10 cellular contexts compared by ENCODE assay signal in the genomic region with DNA sequence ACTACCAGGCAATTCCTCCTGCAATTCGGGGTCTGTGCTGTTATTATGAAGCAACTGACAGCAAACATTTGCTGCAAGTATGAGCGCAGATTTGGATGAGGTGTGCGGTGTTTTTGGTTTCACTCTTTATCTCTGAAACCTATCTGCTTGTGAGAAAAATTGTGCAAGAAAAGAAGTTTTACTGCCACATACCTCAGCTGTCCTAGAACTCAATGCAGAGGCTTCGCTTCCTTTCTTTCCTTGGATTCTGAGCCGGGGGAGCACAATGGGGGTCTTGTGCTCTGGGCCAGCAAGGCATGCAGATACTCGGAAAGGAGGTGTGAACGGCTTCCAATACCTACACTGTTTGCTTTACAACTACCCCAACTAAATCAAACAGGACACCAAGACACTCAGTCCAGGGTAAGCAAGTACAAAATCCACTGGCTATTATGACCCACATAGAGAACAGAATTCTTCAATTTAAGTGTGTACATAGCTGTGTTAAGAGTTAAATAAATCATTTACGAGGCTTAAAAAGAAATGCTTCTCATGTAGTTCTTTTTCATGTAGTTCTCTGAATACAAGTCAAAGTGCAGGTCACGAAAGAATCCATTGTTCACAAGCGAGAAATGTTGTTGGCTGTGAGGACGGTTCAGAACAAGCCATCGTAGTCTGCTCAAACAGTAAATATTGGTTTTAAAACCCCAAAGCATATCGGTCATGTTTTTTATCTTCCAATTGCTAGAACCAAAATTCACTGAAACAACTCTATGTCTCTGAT. TPM values are rescaled to one million over a fixed set of nuclear protein-coding genes. Genes with fewer than 3 reads are reported as not detected.
A peak's percentile ranks its signal among the peaks of the same experiment; 100 is the strongest.
DNase-seq lines count a peak whose midpoint lies in the region; ATAC-seq, FAIRE-seq and TF ChIP-seq lines count a peak whose summit lies in the region.
"Had no signal": no experiment of that assay in that cellular context is flagged by ENCODE, and none has a peak within 500 bp of the region (broad histone marks: within the 10 kb centered on the region; RNA-seq: fewer than 3 reads in every experiment).

No MANE protein-coding gene starts in this region.

- H3K36me3 ChIP-seq in sigmoid colon: no peaks in the 10 kb centered on the region

- peak overlapping the region; percentile 30 to 87 (median 82) for H3K27ac ChIP-seq in sigmoid colon

- intact Hi-C loops in activated B cell treated with CpG ODN at 0.5 μM for 24 hours (cut with micrococcal nuclease) (no loop called here), sigmoid colon (cut with DNase I) (loop anchor here (1.0 to 5.0 kb wide), 3 partner anchors 73 to 216 kb away; no protein-coding TSS in a partner anchor)

- CTCF ChIA-PET in activated B cell treated with CpG ODN at 0.5 μM for 24 hours (lab: Charles Lee): no interaction called here

- DNase-seq in activated B cell treated with CpG ODN at 0.5 μM for 24 hours (no peak), sigmoid colon (no peak), HPDE6-E6E7 (ENCODE audit: extremely low spot score) (no peak), occipital lobe (lab: John Stamatoyannopoulos, UW) (no peak), amygdala (lab: John Stamatoyannopoulos, UW) (no peak)
- DNase-seq in natural killer cell treated with Interleukin-12 subunit alpha and Interleukin-12 subunit beta and Interleukin-15 and Interleukin-18, amount 100 ng/mL, for 72 hours (ENCODE audit: low spot score): no peak

- no peaks in the 10 kb centered on the region for H3K9me3 ChIP-seq in sigmoid colon

- TF ChIP-seq EP300 in sigmoid colon (IDR thresholded peaks at IDR 0.05): no peak

- ATAC-seq in GM21825 (IDR thresholded peaks at IDR 0.05; ENCODE audit: unreplicated experiment) (peak; percentile 5), activated B cell treated with CpG ODN at 0.5 μM for 24 hours (ENCODE audit: low read depth) (no peak)
- ATAC-seq in natural killer cell treated with Interleukin-12 subunit alpha and Interleukin-12 subunit beta and Interleukin-15 and Interleukin-18, amount 100 ng/mL, for 72 hours: no peak

- H3K4me1 ChIP-seq in sigmoid colon: peaks cover 0 to 15% (median 6%) of the 10 kb centered on the region in 4 donors

- no peaks in the 10 kb centered on the region for H3K36me3 Mint-ChIP-seq in activated B cell treated with CpG ODN at 0.5 μM for 24 hours (ENCODE audit: low read depth)
- no peaks in the 10 kb centered on the region for H3K36me3 Mint-ChIP-seq in natural killer cell treated with Interleukin-12 subunit alpha and Interleukin-12 subunit beta and Interleukin-15 and Interleukin-18, amount 100 ng/mL, for 72 hours

- no peak for TF ChIP-seq CTCF in activated B cell treated with CpG ODN at 0.5 μM for 24 hours (IDR thresholded peaks at IDR 0.05)
- no peak for TF ChIP-seq CTCF in sigmoid colon (IDR thresholded peaks at IDR 0.05)

- 17 to 64% methylated on average over 13 of the region's 13 CpGs for WGBS in sigmoid colon, 2 donors

- TF ChIP-seq POLR2A in sigmoid colon (IDR thresholded peaks at IDR 0.05): no peak

- no peak overlapping the region for H3K27ac Mint-ChIP-seq in activated B cell treated with CpG ODN at 0.5 μM for 24 hours
- H3K27ac Mint-ChIP-seq in natural killer cell treated with Interleukin-12 subunit alpha and Interleukin-12 subunit beta and Interleukin-15 and Interleukin-18, amount 100 ng/mL, for 72 hours: no peak overlapping the region

- H3K4me3 Mint-ChIP-seq in activated B cell treated with CpG ODN at 0.5 μM for 24 hours: peak overlapping the region; percentile 56
- no peak overlapping the region for H3K4me3 Mint-ChIP-seq in natural killer cell treated with Interleukin-12 subunit alpha and Interleukin-12 subunit beta and Interleukin-15 and Interleukin-18, amount 100 ng/mL, for 72 hours
- H3K4me3 Mint-ChIP-seq: central memory CD8-positive, alpha-beta T cell had no signal

- peak overlapping the region; percentile 42 to 62 (median 56) for H3K4me3 ChIP-seq in sigmoid colon

- POLR2A ChIA-PET in activated B cell treated with CpG ODN at 0.5 μM for 24 hours (lab: Charles Lee): no interaction called here

- no peaks in the 10 kb centered on the region for H3K9me3 Mint-ChIP-seq in activated B cell treated with CpG ODN at 0.5 μM for 24 hours
- no peaks in the 10 kb centered on the region for H3K9me3 Mint-ChIP-seq in natural killer cell treated with Interleukin-12 subunit alpha and Interleukin-12 subunit beta and Interleukin-15 and Interleukin-18, amount 100 ng/mL, for 72 hours
- H3K9me3 Mint-ChIP-seq: central memory CD8-positive, alpha-beta T cell had no signal

- H3K27me3 ChIP-seq in sigmoid colon: no peaks in the 10 kb centered on the region

- FAIRE-seq in islet of Langerhans (lab: Jason Lieb, UNC): peak; percentile 91

- H3K4me1 Mint-ChIP-seq in activated B cell treated with CpG ODN at 0.5 μM for 24 hours: peaks cover 19% of the 10 kb centered on the region
- H3K4me1 Mint-ChIP-seq in natural killer cell treated with Interleukin-12 subunit alpha and Interleukin-12 subunit beta and Interleukin-15 and Interleukin-18, amount 100 ng/mL, for 72 hours (ENCODE audit: low read depth in 2 of 2): no peaks in the 10 kb centered on the region
- H3K4me1 Mint-ChIP-seq: central memory CD8-positive, alpha-beta T cell had no signal

- H3K27me3 Mint-ChIP-seq in activated B cell treated with CpG ODN at 0.5 μM for 24 hours: peaks cover 20% of the 10 kb centered on the region
- H3K27me3 Mint-ChIP-seq in natural killer cell treated with Interleukin-12 subunit alpha and Interleukin-12 subunit beta and Interleukin-15 and Interleukin-18, amount 100 ng/mL, for 72 hours: peaks cover 12 to 27% of the 10 kb centered on the region in 2 donors

RNA-seq across cellular contexts. Expression of gene SORBS2, which starts 1.1 kb away (rescaled TPM):
- total RNA-seq in activated B cell treated with CpG ODN at 0.5 μM for 24 hours (0.05 TPM in 1 of 2 replicates, not detected in the other), sigmoid colon (1,000 to 10,000 TPM in 1 of 4 donors, 100 to 1,000 TPM in 3; 849 to 1,032 (median 869) TPM), occipital lobe (66.8 TPM)
- 10 to 100 TPM in 2 of 3 donors, 1 to 10 TPM in 1; 7.9 to 26.9 (median 15.6) TPM for polyA plus RNA-seq in sigmoid colon
- total RNA-seq in natural killer cell treated with Interleukin-12 subunit alpha and Interleukin-12 subunit beta and Interleukin-15 and Interleukin-18, amount 100 ng/mL, for 72 hours: not detected
- total RNA-seq: T-helper 1 cell treated with Interleukin-12 subunit alpha and Interleukin-12 subunit beta and Interleukin-4 antibody, amounts not matched to agents 30 ng/mL and 1 ng/mL, for 36 hours had no signal

Comparison
In these comparisons a context has a peak if more than half of its experiments do, and no peak if none do; other contexts are left out.
1. RNA of gene SORBS2, which starts 1.1 kb away (total RNA-seq): 849 to 1,032 TPM in sigmoid colon and 66.8 TPM in occipital lobe (single experiment); 0.05 TPM in activated B cell treated with CpG ODN at 0.5 μM for 24 hours and not detected in natural killer cell treated with Interleukin-12 subunit alpha and Interleukin-12 subunit beta and Interleukin-15 and Interleukin-18, amount 100 ng/mL, for 72 hours; every median in the first group is over 10 times any median in the second.